17 cellular contexts compared by ENCODE assay signal in the genomic region with DNA sequence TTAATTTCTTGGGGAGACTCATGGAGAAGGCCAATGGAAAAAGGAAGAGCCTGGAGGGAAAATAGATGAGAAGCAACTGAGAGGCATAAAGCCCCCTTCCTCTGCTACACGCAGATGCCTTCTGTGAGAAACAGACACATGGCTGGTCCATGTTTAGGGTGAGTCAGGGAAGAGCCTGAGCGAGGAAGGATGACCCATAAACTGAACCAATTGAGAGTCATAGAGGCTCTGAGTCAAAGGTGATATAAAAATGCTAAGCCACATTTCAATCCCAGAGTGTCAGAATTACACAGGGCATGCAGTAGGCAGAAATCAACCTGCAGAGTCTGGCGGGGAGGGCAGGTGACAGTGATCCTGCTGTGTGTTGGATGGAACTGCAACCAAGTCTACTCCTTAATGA.
"Had no signal": no experiment of that assay in that cellular context is flagged by ENCODE, and none has a peak within 500 bp of the region (broad histone marks: within the 10 kb centered on the region; RNA-seq: fewer than 3 reads in every experiment).

No MANE protein-coding gene starts in this region.

- H3K36me3 Mint-ChIP-seq: naive thymus-derived CD4-positive, alpha-beta T cell; T-cell had no signal

- H3K36me3 ChIP-seq: right lobe of liver, spleen, upper lobe of right lung had no signal

- H3K27me3 ChIP-seq: right lobe of liver, spleen, upper lobe of right lung had no signal

- H3K4me3 Mint-ChIP-seq: activated naive CD4-positive, alpha-beta T cell treated with anti-CD3 and anti-CD28 coated beads for 36 hours; naive thymus-derived CD4-positive, alpha-beta T cell; T-cell had no signal

- H3K4me3 ChIP-seq: lung, right lobe of liver, spleen, upper lobe of right lung had no signal

- H3K9me3 Mint-ChIP-seq: activated naive CD4-positive, alpha-beta T cell treated with anti-CD3 and anti-CD28 coated beads for 36 hours had no signal

- H3K4me1 Mint-ChIP-seq: naive thymus-derived CD4-positive, alpha-beta T cell; T-cell had no signal

- H3K9me3 ChIP-seq: right lobe of liver, upper lobe of right lung had no signal

- H3K27ac Mint-ChIP-seq: activated naive CD4-positive, alpha-beta T cell treated with anti-CD3 and anti-CD28 coated beads for 36 hours; naive thymus-derived CD4-positive, alpha-beta T cell; progenitor cell of endocrine pancreas; T-cell had no signal

- ATAC-seq: esophagus mucosa; left colon; naive thymus-derived CD4-positive, alpha-beta T cell; right lobe of liver; T-cell; upper lobe of right lung had no signal

- H3K27ac ChIP-seq: right lobe of liver, spleen, upper lobe of right lung, VCaP had no signal

- H3K4me1 ChIP-seq: right lobe of liver, spleen, upper lobe of right lung had no signal

- DNase-seq: activated CD4-positive, alpha-beta T cell treated with anti-CD3 and anti-CD28 coated beads for 4 hours; activated CD8-positive, alpha-beta memory T cell treated with anti-CD3 and anti-CD28 coated beads for 24 hours; activated naive CD4-positive, alpha-beta T cell treated with anti-CD3 and anti-CD28 coated beads for 36 hours; dermis blood vessel endothelial cell; left colon; naive thymus-derived CD4-positive, alpha-beta T cell; right lobe of liver; spleen; stimulated activated CD4-positive, alpha-beta T cell treated with anti-CD3 and anti-CD28 coated beads, Interleukin-1b, Interleukin-23, amount 100 ng/mL, for 48 hours; stimulated activated naive CD4-positive, alpha-beta T cell treated with Interleukin-2 at 50 U/mL for 16 hours; T-cell; T1000; upper lobe of right lung had no signal
